9 cellular contexts compared by ENCODE assay signal in genomic region chr1:110214454-110215404, GRCh38. TPM values are rescaled to one million over a fixed set of nuclear protein-coding genes. Genes with fewer than 3 reads are reported as not detected.
A peak's percentile ranks its signal among the peaks of the same experiment; 100 is the strongest.
DNase-seq lines count a peak whose midpoint lies in the region; ATAC-seq and TF ChIP-seq lines count a peak whose summit lies in the region.
"Had no signal": no experiment of that assay in that cellular context is flagged by ENCODE, and none has a peak within 500 bp of the region (broad histone marks: within the 10 kb centered on the region; RNA-seq: fewer than 3 reads in every experiment).

No MANE protein-coding gene starts in this region.

- H2AFZ ChIP-seq in osteoblast (ENCODE audit: low read length): no peak overlapping the region

- POLR2A ChIA-PET in CD8-positive, alpha-beta memory T cell (lab: Charles Lee): no interaction called here

- H3K36me3 Mint-ChIP-seq in CD8-positive, alpha-beta memory T cell: peaks cover 0 to 1% (median 0%) of the 10 kb centered on the region in 3 donors
- no peaks in the 10 kb centered on the region for H3K36me3 Mint-ChIP-seq in brain
- no peaks in the 10 kb centered on the region for H3K36me3 Mint-ChIP-seq in nephron progenitor cell (ENCODE audit: low read depth)

- CTCF ChIA-PET in CD8-positive, alpha-beta memory T cell (lab: Charles Lee): interaction anchor here (0.9 to 1.4 kb wide), 3 partner anchors 8 to 245 kb away, joined by 4 to 8 read pairs (median 7); no protein-coding TSS in a partner anchor

- H3K9me3 Mint-ChIP-seq in CD8-positive, alpha-beta memory T cell: no peaks in the 10 kb centered on the region
- H3K9me3 Mint-ChIP-seq in brain (no peaks in the 10 kb centered on the region), nephron progenitor cell (no peaks in the 10 kb centered on the region)

- no peaks in the 10 kb centered on the region for H3K36me3 ChIP-seq in CD8-positive, alpha-beta memory T cell (ENCODE audit: insufficient read depth, low read length)
- H3K36me3 ChIP-seq in osteoblast (ENCODE audit: insufficient read depth, low read length): peaks cover 2% of the 10 kb centered on the region

- DNase-seq in CD8-positive, alpha-beta memory T cell: no peak
- DNase-seq in HuH-7 (ENCODE audit: low spot score) (peak; percentile 52), osteoblast (ENCODE audit: insufficient read length, low spot score, missing footprints) (peak; percentile 68), nephron progenitor cell (no peak), NCI-H1048 (lab: John Stamatoyannopoulos, UW) (no peak)
- DNase-seq: MM.1S; stimulated activated CD4-positive, alpha-beta T cell treated with anti-CD3 and anti-CD28 coated beads, Interleukin-12 subunit alpha, Interleukin-12 subunit beta, amount 100 ng/mL, for 4 hours had no signal

- H3K9me3 ChIP-seq in CD8-positive, alpha-beta memory T cell (ENCODE audit: low read length): no peaks in the 10 kb centered on the region
- H3K9me3 ChIP-seq in osteoblast (ENCODE audit: low read depth, low read length): no peaks in the 10 kb centered on the region

- no peaks in the 10 kb centered on the region for H4K20me1 ChIP-seq in osteoblast (ENCODE audit: insufficient read depth, low read length)

- no peak for ATAC-seq in GM21737 (IDR thresholded peaks at IDR 0.05; ENCODE audit: unreplicated experiment)

- TF ChIP-seq CTCF in brain (conservative IDR thresholded peaks at IDR 0.05) (no peak), osteoblast (IDR thresholded peaks at IDR 0.05; ENCODE audit: extremely low read depth, low read depth, low read length) (no peak), nephron progenitor cell (IDR thresholded peaks at IDR 0.05) (no peak)

- peak overlapping the region in 5 of 8 donors; percentile 5 to 84 (median 70) for H3K27ac Mint-ChIP-seq in CD8-positive, alpha-beta memory T cell
- H3K27ac Mint-ChIP-seq in brain: peak overlapping the region; percentile 37 to 94 (median 81)
- H3K27ac Mint-ChIP-seq in nephron progenitor cell: no peak overlapping the region

- H3K4me3 ChIP-seq in CD8-positive, alpha-beta memory T cell (ENCODE audit: low read length): no peak overlapping the region
- no peak overlapping the region for H3K4me3 ChIP-seq in osteoblast (ENCODE audit: insufficient read depth, low read length)

- peaks cover 0 to 3% of the 10 kb centered on the region in 2 donors for H3K27me3 Mint-ChIP-seq in CD8-positive, alpha-beta memory T cell
- H3K27me3 Mint-ChIP-seq in brain (peaks cover 16% of the 10 kb centered on the region), nephron progenitor cell (ENCODE audit: low read depth, poor library complexity) (peaks cover 52% of the 10 kb centered on the region)

- peaks cover 17 to 49% (median 27%) of the 10 kb centered on the region in 3 donors for H3K4me1 Mint-ChIP-seq in CD8-positive, alpha-beta memory T cell
- peaks cover 42% of the 10 kb centered on the region for H3K4me1 Mint-ChIP-seq in brain
- peaks cover 19% of the 10 kb centered on the region for H3K4me1 Mint-ChIP-seq in nephron progenitor cell

- no peak overlapping the region for H3K4me2 ChIP-seq in osteoblast (ENCODE audit: insufficient read depth, low read length)

- no peaks in the 10 kb centered on the region for H3K27me3 ChIP-seq in CD8-positive, alpha-beta memory T cell (ENCODE audit: insufficient read depth, low read length, poor library complexity, severe bottlenecking)
- peaks cover 8% of the 10 kb centered on the region for H3K27me3 ChIP-seq in osteoblast (ENCODE audit: insufficient read depth, low read length)

- peaks cover 11% of the 10 kb centered on the region for H3K4me1 ChIP-seq in CD8-positive, alpha-beta memory T cell (ENCODE audit: insufficient read depth, low read length)
- H3K4me1 ChIP-seq in osteoblast (ENCODE audit: insufficient read depth, low read length): peaks cover 1% of the 10 kb centered on the region

- H3K27ac ChIP-seq in CD8-positive, alpha-beta memory T cell (ENCODE audit: low read depth, low read length): no peak overlapping the region
- H3K27ac ChIP-seq in osteoblast (ENCODE audit: low read depth, low read length): no peak overlapping the region

- no peaks in the 10 kb centered on the region for H3K79me2 ChIP-seq in osteoblast (ENCODE audit: insufficient read depth, low read length)

- H3K4me3 Mint-ChIP-seq in CD8-positive, alpha-beta memory T cell: peak overlapping the region in 3 of 7 donors; percentile 10 to 26 (median 13)
- peak overlapping the region; percentile 55 to 85 (median 58) for H3K4me3 Mint-ChIP-seq in brain
- H3K4me3 Mint-ChIP-seq in nephron progenitor cell: no peak overlapping the region

RNA-seq across cellular contexts. Expression of gene KCNC4, which starts 4.6 kb away (rescaled TPM):
- total RNA-seq in CD8-positive, alpha-beta memory T cell: 1 to 10 TPM; 6.4 to 8.4 TPM
- polyA plus RNA-seq in CD8-positive, alpha-beta memory T cell: 2.0 TPM
- polyA plus RNA-seq in brain (ENCODE audit: insufficient read depth, low read depth, low replicate concordance): 7.4 TPM
- 1.4 and 1.5 TPM in 2 replicates for total RNA-seq in osteoblast

Comparison
In these comparisons a context has a peak if more than half of its experiments do, and no peak if none do; other contexts are left out.
1. DNase-seq: peak in HuH-7 (single experiment) and osteoblast (single experiment); none in CD8-positive, alpha-beta memory T cell (0 of 5), nephron progenitor cell (single experiment) and NCI-H1048 (single experiment).